In the genomic region with DNA sequence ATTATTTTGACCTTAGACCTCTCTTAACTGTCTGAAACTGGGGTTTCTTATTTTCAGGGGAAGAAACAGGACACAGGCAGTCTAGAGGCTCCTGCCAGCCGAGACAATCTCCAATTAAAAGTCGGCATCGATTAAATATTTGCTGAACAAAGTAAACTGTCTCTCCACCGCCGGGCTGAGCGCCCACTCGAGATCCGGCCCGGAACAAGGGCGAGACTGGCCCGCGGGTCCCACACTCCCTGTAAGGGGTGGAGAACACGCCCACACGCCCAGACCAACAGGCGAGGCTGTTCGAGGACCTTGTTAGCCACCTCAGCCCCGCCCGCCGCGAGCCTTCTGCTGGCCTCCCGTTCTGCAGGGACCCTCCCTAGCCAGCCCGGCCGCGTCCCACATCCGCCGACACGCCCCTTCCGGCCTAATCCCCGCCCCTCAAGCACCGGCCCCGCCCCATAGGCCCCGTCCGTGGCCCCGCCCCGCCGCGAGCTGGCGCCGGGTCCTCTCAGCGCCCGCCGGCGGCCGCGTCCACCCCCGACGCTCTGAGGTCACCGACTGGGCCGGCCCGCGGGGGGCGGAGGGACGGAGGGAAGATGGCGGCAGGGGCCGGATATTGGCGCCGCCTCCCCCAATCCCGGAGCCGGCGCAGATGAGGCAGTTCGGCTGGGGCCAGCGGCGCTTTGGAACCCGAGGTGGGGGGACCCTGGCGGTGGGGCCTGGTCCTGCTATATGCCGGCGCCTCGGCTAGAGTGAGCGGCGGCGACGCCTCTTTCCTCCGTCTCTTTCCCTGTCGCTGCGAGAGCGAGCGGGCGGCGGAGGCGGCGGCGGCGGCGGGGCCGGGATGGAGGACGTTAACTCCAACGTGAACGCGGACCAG, we compare ENCODE assay signal across 1 cellular context.
TF ChIP-seq lines count a peak whose summit lies in the region.

A gene (plus strand): TSS at position 625 of the 871 bp plus-strand sequence. CDS start 211 bp downstream, at position 836.

TF ChIP-seq in neural cell, 6 proteins besides CTCF, POLR2A, EP300 and RAD21 (continued from another document):
- TF ChIP-seq POLR2AphosphoS5 (IDR thresholded peaks at IDR 0.05) (peak; percentile 80), MXI1 (conservative IDR thresholded peaks at IDR 0.05; ENCODE audit: poor library complexity, severe bottlenecking) (peak; percentile 30), SMC3 (conservative IDR thresholded peaks at IDR 0.05; ENCODE audit: poor library complexity) (no peak), EZH2 (IDR thresholded peaks at IDR 0.05; ENCODE audit: borderline replicate concordance, insufficient read depth, low read length, poor library complexity, severe bottlenecking) (no peak)
